ENCODE assay signal across 18 cellular contexts in genomic region chr14:23406244-23406643, GRCh38.
DNase-seq lines count a peak whose midpoint lies in the region; ATAC-seq and TF ChIP-seq lines count a peak whose summit lies in the region.
"Had no signal": no experiment of that assay in that cellular context is flagged by ENCODE, and none has a peak within 500 bp of the region (broad histone marks: within the 10 kb centered on the region; RNA-seq: fewer than 3 reads in every experiment).

No MANE protein-coding gene starts in this region.

- POLR2A ChIA-PET in HEK293 (lab: Yijun Ruan, JAX), result no interaction called here

- ATAC-seq in HG02763 (IDR thresholded peaks at IDR 0.05; ENCODE audit: unreplicated experiment), result no peak
- ATAC-seq: stimulated activated effector memory CD8-positive, alpha-beta T cell treated with anti-CD3 and anti-CD28 coated beads, Interleukin-12 subunit alpha, Interleukin-12 subunit beta, amount 100 ng/mL, for 72 hours had no signal

- CTCF ChIA-PET in HEK293 (lab: Yijun Ruan, JAX), result no interaction called here

- no peaks in the 10 kb centered on the region for H3K36me3 ChIP-seq in HEK293 (ENCODE audit: control insufficient read depth in 2 of 2, insufficient read depth in 1 of 2, low read length in 2 of 2)
- H3K36me3 ChIP-seq: adrenal gland, sigmoid colon had no signal

- no peaks in the 10 kb centered on the region for H3K4me1 ChIP-seq in HEK293 (ENCODE audit: control insufficient read depth, insufficient read depth, low read length)
- H3K4me1 ChIP-seq: adrenal gland, sigmoid colon had no signal

- no peaks in the 10 kb centered on the region for H3K9me3 ChIP-seq in HEK293 (ENCODE audit: control insufficient read depth, insufficient read depth, low read depth, low read length)
- H3K9me3 ChIP-seq: adrenal gland, sigmoid colon had no signal

- no peak for TF ChIP-seq CTCF in HEK293 (tag by site-specific recombination; IDR thresholded peaks at IDR 0.05)

- H3K4me3 ChIP-seq in HEK293 (ENCODE audit: low read depth, low read length), result no peak overlapping the region
- H3K4me3 ChIP-seq: adrenal gland, sigmoid colon had no signal

- peak; percentile 57 for DNase-seq in DMS79 (lab: John Stamatoyannopoulos, UW)
- peak; percentile 58 for DNase-seq in NCI-H2171 treated with DMSO at 0.1 percent for 48 hours (lab: John Stamatoyannopoulos, UW)
- peak; percentile 37 for DNase-seq in midbrain (lab: John Stamatoyannopoulos, UW)
- no peak for DNase-seq in activated CD4-positive, alpha-beta T cell treated with anti-CD3 and anti-CD28 coated beads, Interleukin-2, amount 50 U/mL, for 4 hours
- DNase-seq in activated CD4-positive, alpha-beta T cell treated with anti-CD3 and anti-CD28 coated beads for 1 hour, result no peak
- DNase-seq in effector CD4-positive, alpha-beta T cell, result no peak
- DNase-seq: activated CD4-positive, alpha-beta T cell treated with anti-CD3 and anti-CD28 coated beads, Interleukin-2, amount 10 ng/mL, durations not matched to agents 7 days and 5 days; EL; NCI-H524 treated with DMSO at 0.1 percent for 48 hours; sigmoid colon; stimulated activated CD4-positive, alpha-beta T cell treated with anti-CD3 and anti-CD28 coated beads, Interleukin-4, amount 100 ng/mL, for 4 hours; T-helper 2 cell had no signal

- H3K27ac ChIP-seq in HEK293 (ENCODE audit: extremely low read depth, low read depth, low read length), result no peak overlapping the region
- H3K27ac ChIP-seq: adrenal gland, epithelial cell of prostate, RWPE1, sigmoid colon had no signal

TF ChIP-seq in HEK293, 187 proteins besides CTCF, POLR2A, EP300 and RAD21 (continues in another document):
- no peak for TF ChIP-seq ZNF184 (tag by site-specific recombination; IDR thresholded peaks at IDR 0.05)
- no peak for TF ChIP-seq ZNF777 (tag by site-specific recombination; IDR thresholded peaks at IDR 0.05; ENCODE audit: borderline replicate concordance)
- peak; percentile 73 for TF ChIP-seq ZIC2 (tag by site-specific recombination; IDR thresholded peaks at IDR 0.05)
- TF ChIP-seq SCRT1 (tag by site-specific recombination; IDR thresholded peaks at IDR 0.05; ENCODE audit: borderline replicate concordance), result no peak
- no peak for TF ChIP-seq ZSCAN4 (tag by site-specific recombination; IDR thresholded peaks at IDR 0.05)
- TF ChIP-seq TSHZ1 (tag by site-specific recombination; IDR thresholded peaks at IDR 0.05; ENCODE audit: borderline replicate concordance), result peak; percentile 44; the same call in 1 of the 2 replicates
- no peak for TF ChIP-seq ZNF146 (tag by site-specific recombination; IDR thresholded peaks at IDR 0.05)
- TF ChIP-seq OVOL3 (tag by site-specific recombination; IDR thresholded peaks at IDR 0.05), result no peak
- TF ChIP-seq ZBTB11 (tag by site-specific recombination; conservative IDR thresholded peaks at IDR 0.05; ENCODE audit: low read depth), result no peak
- no peak for TF ChIP-seq ZNF768 (tag by site-specific recombination; IDR thresholded peaks at IDR 0.05)
- TF ChIP-seq PRDM2 (tag by site-specific recombination; IDR thresholded peaks at IDR 0.05; ENCODE audit: borderline replicate concordance), result no peak

Comparison
In these comparisons a context has a peak if more than half of its experiments do, and no peak if none do; other contexts are left out.
1. DNase-seq: peak in DMS79 (single experiment), NCI-H2171 treated with DMSO at 0.1 percent for 48 hours (single experiment) and midbrain (single experiment); none in activated CD4-positive, alpha-beta T cell treated with anti-CD3 and anti-CD28 coated beads, Interleukin-2, amount 50 U/mL, for 4 hours (0 of 2), activated CD4-positive, alpha-beta T cell treated with anti-CD3 and anti-CD28 coated beads for 1 hour (single experiment) and effector CD4-positive, alpha-beta T cell (single experiment).